Comparison of ENCODE assay signal across 1 cellular context in genomic region chr5:96796434-96796833, GRCh38.
TF ChIP-seq lines count a peak whose summit lies in the region.

No MANE protein-coding gene starts in this region.

TF ChIP-seq in HepG2, 621 proteins besides CTCF, POLR2A, EP300 and RAD21 (continued from another document):
- no peak for TF ChIP-seq FOXA3 (CRISPR knock-in tag; IDR thresholded peaks at IDR 0.05)
- no peak for TF ChIP-seq ZNF3 (CRISPR knock-in tag; IDR thresholded peaks at IDR 0.05)
- no peak for TF ChIP-seq ZIK1 (CRISPR knock-in tag; IDR thresholded peaks at IDR 0.05; ENCODE audit: borderline replicate concordance, low read depth)
